Comparison of ENCODE assay signal across 23 cellular contexts in genomic region chr18:24910217-24910616, GRCh38.
"Had no signal": no experiment of that assay in that cellular context is flagged by ENCODE, and none has a peak within 500 bp of the region (broad histone marks: within the 10 kb centered on the region; RNA-seq: fewer than 3 reads in every experiment).

No MANE protein-coding gene starts in this region.

- ATAC-seq: activated CD4-positive, CD25-positive, alpha-beta regulatory T cell treated with anti-CD3 and anti-CD28 coated beads, Interleukin-2, amount 50 U/mL, for 24 hours; activated CD8-positive, alpha-beta memory T cell treated with anti-CD3 and anti-CD28 coated beads, Interleukin-2, amount 10 ng/mL, durations not matched to agents 7 days and 5 days; activated CD8-positive, alpha-beta T cell treated with anti-CD3 and anti-CD28 coated beads for 36 hours; body of pancreas; left colon; naive thymus-derived CD4-positive, alpha-beta T cell had no signal

- H3K36me3 ChIP-seq: cardiac muscle cell, heart left ventricle, neural progenitor cell, spleen, upper lobe of left lung had no signal

- H3K27me3 ChIP-seq: body of pancreas, cardiac muscle cell, heart left ventricle, neural progenitor cell, spleen, upper lobe of left lung had no signal

- DNase-seq: activated CD4-positive, alpha-beta T cell treated with anti-CD3 and anti-CD28 coated beads, Interleukin-2, amount 10 ng/mL, durations not matched to agents 7 days and 5 days; activated CD8-positive, alpha-beta memory T cell treated with anti-CD3 and anti-CD28 coated beads, Interleukin-2, amount 10 ng/mL, durations not matched to agents 7 days and 5 days; activated CD8-positive, alpha-beta T cell treated with anti-CD3 and anti-CD28 coated beads for 36 hours; activated gamma-delta T cell treated with Interleukin-2 at 50 U/mL for 16 hours; activated T-cell treated with anti-CD3 and anti-CD28 coated beads for 4 hours; anterior cingulate cortex; body of pancreas; dermis blood vessel endothelial cell; effector CD8-positive, alpha-beta T cell; islet precursor cell; left colon; naive thymus-derived CD4-positive, alpha-beta T cell; spleen; stimulated activated CD4-positive, alpha-beta T cell treated with anti-CD3 and anti-CD28 coated beads, Interleukin-4, amount 100 ng/mL, for 1 hour; stimulated activated naive CD4-positive, alpha-beta T cell treated with Interleukin-2 at 50 U/mL for 16 hours; T-helper 2 cell; upper lobe of left lung had no signal

- H3K9ac ChIP-seq: neural progenitor cell had no signal

- H3K4me3 ChIP-seq: body of pancreas, cardiac muscle cell, heart left ventricle, lung, neural progenitor cell, spleen, upper lobe of left lung had no signal

- H3K9me3 ChIP-seq: body of pancreas, upper lobe of left lung had no signal

- H3K27ac ChIP-seq: body of pancreas, cardiac muscle cell, heart left ventricle, neural progenitor cell, spleen, upper lobe of left lung, VCaP had no signal

- H3K4me2 ChIP-seq: neural progenitor cell had no signal

- H2AFZ ChIP-seq: neural progenitor cell had no signal

- H3K4me1 ChIP-seq: body of pancreas had no signal
